ENCODE assay signal across 17 cellular contexts in the genomic region with DNA sequence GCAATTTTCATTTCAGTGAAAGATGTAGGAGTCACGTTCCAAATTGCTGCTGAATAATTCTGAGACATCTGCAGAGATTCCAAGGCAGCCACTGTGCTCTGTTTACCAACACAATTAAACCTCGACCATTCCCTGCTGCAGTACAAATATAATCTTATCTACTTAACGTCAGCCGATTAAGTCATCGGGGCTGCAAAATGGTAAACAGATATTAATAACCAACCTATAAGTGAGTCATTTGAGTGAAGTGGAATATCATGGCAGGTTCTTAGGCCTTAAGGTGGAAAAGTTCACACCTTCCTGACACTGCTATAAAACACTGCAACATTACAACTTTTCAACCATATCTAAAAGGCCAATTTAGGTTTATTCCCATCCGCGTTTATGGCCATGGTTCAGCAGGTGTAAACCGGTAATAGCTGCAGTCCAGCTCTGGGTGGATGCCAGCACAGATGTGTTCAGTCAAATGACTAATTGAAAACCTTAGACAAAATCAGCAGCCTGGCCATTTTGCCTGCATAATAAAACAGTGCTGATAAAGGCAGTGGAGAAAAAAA.
DNase-seq lines count a peak whose midpoint lies in the region; ATAC-seq and TF ChIP-seq lines count a peak whose summit lies in the region.
"Had no signal": no experiment of that assay in that cellular context is flagged by ENCODE, and none has a peak within 500 bp of the region (broad histone marks: within the 10 kb centered on the region; RNA-seq: fewer than 3 reads in every experiment).

No MANE protein-coding gene starts in this region.

- H3K4me2 ChIP-seq in SK-N-SH: no peak overlapping the region

- H3K9me3 ChIP-seq in SK-N-SH: no peaks in the 10 kb centered on the region
- H3K9me3 ChIP-seq in heart right ventricle: no peaks in the 10 kb centered on the region
- no peaks in the 10 kb centered on the region for H3K9me3 ChIP-seq in transverse colon
- H3K9me3 ChIP-seq: lower lobe of right lung had no signal

- 27% methylated on average over 8 of the region's 8 CpGs for WGBS in SK-N-SH (ENCODE audit: low lambda C conversion rate)
- WGBS in heart right ventricle, 2 donors: 26 to 27% methylated on average over 8 of the region's 8 CpGs
- WGBS in transverse colon (ENCODE audit: low coverage in 1 of 2), 2 donors: 38 to 40% methylated on average over 7 to 8 of the region's 8 CpGs

- TF ChIP-seq POLR2A in transverse colon (IDR thresholded peaks at IDR 0.05): no peak

- H3K4me1 ChIP-seq in SK-N-SH (ENCODE audit: control insufficient read depth in 1 of 2, insufficient read depth in 2 of 2, low read depth in 1 of 2, low read length in 1 of 2) (peaks cover 0 to 8% of the 10 kb centered on the region in 2 experiments; a peak in 2 of 4 replicates), heart right ventricle (peaks cover 6 to 50% (median 24%) of the 10 kb centered on the region in 9 donors), transverse colon (peaks cover 0 to 11% (median 0%) of the 10 kb centered on the region in 4 donors)

- no peak for DNase-seq in SK-N-SH
- peak; percentile 91 for DNase-seq in NCI-H69 (lab: John Stamatoyannopoulos, UW)
- DNase-seq in heart right ventricle: no peak
- DNase-seq in transverse colon: peak; percentile 82
- DNase-seq in activated CD8-positive, alpha-beta memory T cell treated with anti-CD3 and anti-CD28 coated beads for 24 hours: no peak
- no peak for DNase-seq in stimulated activated CD4-positive, alpha-beta T cell treated with anti-CD3 and anti-CD28 coated beads, Interleukin-2, amount 100 ng/mL, for 48 hours
- DNase-seq in GF-D8 (lab: John Stamatoyannopoulos, UW): no peak
- DNase-seq: activated B cell treated with CpG ODN at 0.5 μM for 24 hours; CD4-positive, alpha-beta memory T cell; lower lobe of right lung; naive B cell; NCI-H1048; posterior cingulate gyrus; stimulated activated CD4-positive, alpha-beta T cell treated with anti-CD3 and anti-CD28 coated beads, Interleukin-12 subunit alpha, Interleukin-12 subunit beta, amount 100 ng/mL, for 4 hours; stimulated activated naive CD8-positive, alpha-beta T cell treated with anti-CD3 and anti-CD28 coated beads, Interleukin-15, Interleukin-2, amounts not matched to agents 100 U/mL and 50 U/mL, for 24 hours had no signal

- H3K4me3 ChIP-seq in SK-N-SH (ENCODE audit: low read depth in 2 of 2, low read length in 1 of 2) (no peak overlapping the region), heart right ventricle (no peak overlapping the region), transverse colon (no peak overlapping the region)
- H3K4me3 ChIP-seq: lower lobe of right lung had no signal

- H3K9ac ChIP-seq in SK-N-SH: no peak overlapping the region

- TF ChIP-seq CTCF in SK-N-SH (IDR thresholded peaks at IDR 0.05) (no peak), heart right ventricle (IDR thresholded peaks at IDR 0.05) (no peak), transverse colon (IDR thresholded peaks at IDR 0.05) (no peak)

- H3F3A ChIP-seq in SK-N-SH (replicated peaks; ENCODE audit: insufficient read depth): no peaks in the 10 kb centered on the region

- no peaks in the 10 kb centered on the region for H4K20me1 ChIP-seq in SK-N-SH (ENCODE audit: insufficient read depth)

- CTCF ChIA-PET in SK-N-SH (lab: Yijun Ruan, JAX): no interaction called here

- ATAC-seq in SK-N-SH treated with all-trans-retinoic acid at 6 μM for 48 hours (no peak), heart right ventricle (peak in 5 of 8 donors; percentile 29 to 74 (median 61))
- ATAC-seq: activated T-helper 17 cell treated with anti-CD3 and anti-CD28 coated beads, Interleukin-2, amount 50 U/mL, for 72 hours; stimulated activated naive CD8-positive, alpha-beta T cell treated with anti-CD3 and anti-CD28 coated beads, Interleukin-15, Interleukin-2, amounts not matched to agents 100 U/mL and 50 U/mL, for 24 hours had no signal

- intact Hi-C loops in heart right ventricle (cut with DNase I) (loop anchor here in 4 of 10 donors (2.0 to 10.0 kb wide), 6 partner anchors 13 to 435 kb away; partner anchors contain the start of gene IRX3 (in 2 of the 4)), transverse colon (cut with DNase I; ENCODE audit: low total_unique reads) (no loop called here)

- TF ChIP-seq EP300 in SK-N-SH (IDR thresholded peaks at IDR 0.05; ENCODE audit: borderline replicate concordance in 1 of 2, low read depth in 1 of 2, low read length in 1 of 2) (0 out of 4 replicates have a peak, but pooled peaks of 1 of the 2 experiments have one; percentile 17), transverse colon (IDR thresholded peaks at IDR 0.05; ENCODE audit: low read depth) (no peak)

- in situ Hi-C loops in transverse colon (cut with MboI; ENCODE audit: low pct_ligation_motif_present in 1 of 4, low pct_unique_long_range_greater_than_20kb in 1 of 4, low sequenced_read_pairs in 3 of 4): no loop called here

- POLR2A ChIA-PET in SK-N-SH (lab: Yijun Ruan, JAX): no interaction called here

- no peaks in the 10 kb centered on the region for H3K79me2 ChIP-seq in SK-N-SH (ENCODE audit: insufficient read depth)

- H3K9me2 ChIP-seq in SK-N-SH: no peaks in the 10 kb centered on the region

- H3K27ac ChIP-seq in SK-N-SH (ENCODE audit: low read depth in 2 of 2, low read length in 1 of 2): no peak overlapping the region
- peak overlapping the region in 8 of 10 donors; percentile 29 to 69 (median 52) for H3K27ac ChIP-seq in heart right ventricle
- no peak overlapping the region for H3K27ac ChIP-seq in transverse colon
- H3K27ac ChIP-seq: lower lobe of right lung had no signal

- no peak for TF ChIP-seq RAD21 in SK-N-SH (IDR thresholded peaks at IDR 0.05; ENCODE audit: low read length)

- no peak overlapping the region for H2AFZ ChIP-seq in SK-N-SH (ENCODE audit: low read depth)

- H3K36me3 ChIP-seq in SK-N-SH (replicated peaks in 1 of 2; ENCODE audit: control insufficient read depth in 1 of 2, insufficient read depth in 2 of 2, low read length in 1 of 2) (no peaks in the 10 kb centered on the region), heart right ventricle (no peaks in the 10 kb centered on the region), transverse colon (no peaks in the 10 kb centered on the region)
- H3K36me3 ChIP-seq: lower lobe of right lung had no signal

- H3K27me3 ChIP-seq in SK-N-SH (ENCODE audit: insufficient read depth) (no peaks in the 10 kb centered on the region; the same call in 1 of the 2 replicates), heart right ventricle (no peaks in the 10 kb centered on the region), transverse colon (no peaks in the 10 kb centered on the region)

TF ChIP-seq in SK-N-SH, 30 proteins besides CTCF, POLR2A, EP300 and RAD21 (continues in another document):
- TF ChIP-seq GATA2 (CRISPR knock-in tag; IDR thresholded peaks at IDR 0.05) (peak; percentile 73), REST (IDR thresholded peaks at IDR 0.05; ENCODE audit: low read depth, low read length) (no peak), TCF12 (IDR thresholded peaks at IDR 0.05) (no peak)

TF ChIP-seq in SK-N-SH treated with all-trans-retinoic acid at 6 μM for 48 hours, 23 proteins besides CTCF, POLR2A, EP300 and RAD21:
- TF ChIP-seq ISL1 (CRISPR knock-in tag; IDR thresholded peaks at IDR 0.05): no peak

Comparison
In these comparisons a context has a peak if more than half of its experiments do, and no peak if none do; other contexts are left out.
1. DNase-seq: peak in NCI-H69 (single experiment) and transverse colon (single experiment); none in SK-N-SH (single experiment), heart right ventricle (0 of 2), activated CD8-positive, alpha-beta memory T cell treated with anti-CD3 and anti-CD28 coated beads for 24 hours (single experiment), stimulated activated CD4-positive, alpha-beta T cell treated with anti-CD3 and anti-CD28 coated beads, Interleukin-2, amount 100 ng/mL, for 48 hours (0 of 2) and GF-D8 (single experiment).
2. H3K27ac ChIP-seq: peak in heart right ventricle (8 of 10); none in SK-N-SH (0 of 2) and transverse colon (0 of 4).